ENCODE assay signal across 1 cellular context in genomic region chr22:45934659-45935341, GRCh38.
TF ChIP-seq lines count a peak whose summit lies in the region.

No MANE protein-coding gene starts in this region.

TF ChIP-seq in GM23338, 12 proteins besides CTCF, POLR2A, EP300 and RAD21:
- TF ChIP-seq REST (IDR thresholded peaks at IDR 0.05; ENCODE audit: unreplicated experiment): no peak
- no peak for TF ChIP-seq STAT1 (IDR thresholded peaks at IDR 0.05; ENCODE audit: unreplicated experiment)
- no peak for TF ChIP-seq EZH2 (IDR thresholded peaks at IDR 0.05; ENCODE audit: low read depth, unreplicated experiment)
- TF ChIP-seq EZH2phosphoT487 (IDR thresholded peaks at IDR 0.05; ENCODE audit: unreplicated experiment): no peak
- no peak for TF ChIP-seq ZNF114 (CRISPR knock-in tag; IDR thresholded peaks at IDR 0.05)
- TF ChIP-seq CREB1 (CRISPR knock-in tag; IDR thresholded peaks at IDR 0.05; ENCODE audit: low read depth): no peak
- TF ChIP-seq ETS1 (IDR thresholded peaks at IDR 0.05): no peak
- TF ChIP-seq, protein P1, sequence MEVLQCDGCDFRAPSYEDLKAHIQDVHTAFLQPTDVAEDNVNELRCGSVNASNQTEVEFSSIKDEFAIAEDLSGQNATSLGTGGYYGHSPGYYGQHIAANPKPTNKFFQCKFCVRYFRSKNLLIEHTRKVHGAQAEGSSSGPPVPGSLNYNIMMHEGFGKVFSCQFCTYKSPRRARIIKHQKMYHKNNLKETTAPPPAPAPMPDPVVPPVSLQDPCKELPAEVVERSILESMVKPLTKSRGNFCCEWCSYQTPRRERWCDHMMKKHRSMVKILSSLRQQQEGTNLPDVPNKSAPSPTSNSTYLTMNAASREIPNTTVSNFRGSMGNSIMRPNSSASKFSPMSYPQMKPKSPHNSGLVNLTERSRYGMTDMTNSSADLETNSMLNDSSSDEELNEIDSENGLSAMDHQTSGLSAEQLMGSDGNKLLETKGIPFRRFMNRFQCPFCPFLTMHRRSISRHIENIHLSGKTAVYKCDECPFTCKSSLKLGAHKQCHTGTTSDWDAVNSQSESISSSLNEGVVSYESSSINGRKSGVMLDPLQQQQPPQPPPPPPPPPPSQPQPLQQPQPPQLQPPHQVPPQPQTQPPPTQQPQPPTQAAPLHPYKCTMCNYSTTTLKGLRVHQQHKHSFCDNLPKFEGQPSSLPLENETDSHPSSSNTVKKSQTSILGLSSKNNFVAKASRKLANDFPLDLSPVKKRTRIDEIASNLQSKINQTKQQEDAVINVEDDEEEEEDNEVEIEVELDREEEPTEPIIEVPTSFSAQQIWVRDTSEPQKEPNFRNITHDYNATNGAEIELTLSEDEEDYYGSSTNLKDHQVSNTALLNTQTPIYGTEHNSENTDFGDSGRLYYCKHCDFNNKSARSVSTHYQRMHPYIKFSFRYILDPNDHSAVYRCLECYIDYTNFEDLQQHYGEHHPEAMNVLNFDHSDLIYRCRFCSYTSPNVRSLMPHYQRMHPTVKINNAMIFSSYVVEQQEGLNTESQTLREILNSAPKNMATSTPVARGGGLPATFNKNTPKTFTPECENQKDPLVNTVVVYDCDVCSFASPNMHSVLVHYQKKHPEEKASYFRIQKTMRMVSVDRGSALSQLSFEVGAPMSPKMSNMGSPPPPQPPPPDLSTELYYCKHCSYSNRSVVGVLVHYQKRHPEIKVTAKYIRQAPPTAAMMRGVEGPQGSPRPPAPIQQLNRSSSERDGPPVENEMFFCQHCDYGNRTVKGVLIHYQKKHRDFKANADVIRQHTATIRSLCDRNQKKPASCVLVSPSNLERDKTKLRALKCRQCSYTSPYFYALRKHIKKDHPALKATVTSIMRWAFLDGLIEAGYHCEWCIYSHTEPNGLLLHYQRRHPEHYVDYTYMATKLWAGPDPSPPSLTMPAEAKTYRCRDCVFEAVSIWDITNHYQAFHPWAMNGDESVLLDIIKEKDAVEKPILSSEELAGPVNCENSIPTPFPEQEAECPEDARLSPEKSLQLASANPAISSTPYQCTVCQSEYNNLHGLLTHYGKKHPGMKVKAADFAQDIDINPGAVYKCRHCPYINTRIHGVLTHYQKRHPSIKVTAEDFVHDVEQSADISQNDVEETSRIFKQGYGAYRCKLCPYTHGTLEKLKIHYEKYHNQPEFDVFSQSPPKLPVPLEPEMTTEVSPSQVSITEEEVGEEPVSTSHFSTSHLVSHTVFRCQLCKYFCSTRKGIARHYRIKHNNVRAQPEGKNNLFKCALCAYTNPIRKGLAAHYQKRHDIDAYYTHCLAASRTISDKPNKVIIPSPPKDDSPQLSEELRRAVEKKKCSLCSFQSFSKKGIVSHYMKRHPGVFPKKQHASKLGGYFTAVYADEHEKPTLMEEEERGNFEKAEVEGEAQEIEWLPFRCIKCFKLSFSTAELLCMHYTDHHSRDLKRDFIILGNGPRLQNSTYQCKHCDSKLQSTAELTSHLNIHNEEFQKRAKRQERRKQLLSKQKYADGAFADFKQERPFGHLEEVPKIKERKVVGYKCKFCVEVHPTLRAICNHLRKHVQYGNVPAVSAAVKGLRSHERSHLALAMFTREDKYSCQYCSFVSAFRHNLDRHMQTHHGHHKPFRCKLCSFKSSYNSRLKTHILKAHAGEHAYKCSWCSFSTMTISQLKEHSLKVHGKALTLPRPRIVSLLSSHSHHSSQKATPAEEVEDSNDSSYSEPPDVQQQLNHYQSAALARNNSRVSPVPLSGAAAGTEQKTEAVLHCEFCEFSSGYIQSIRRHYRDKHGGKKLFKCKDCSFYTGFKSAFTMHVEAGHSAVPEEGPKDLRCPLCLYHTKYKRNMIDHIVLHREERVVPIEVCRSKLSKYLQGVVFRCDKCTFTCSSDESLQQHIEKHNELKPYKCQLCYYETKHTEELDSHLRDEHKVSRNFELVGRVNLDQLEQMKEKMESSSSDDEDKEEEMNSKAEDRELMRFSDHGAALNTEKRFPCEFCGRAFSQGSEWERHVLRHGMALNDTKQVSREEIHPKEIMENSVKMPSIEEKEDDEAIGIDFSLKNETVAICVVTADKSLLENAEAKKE (CRISPR knock-in tag; IDR thresholded peaks at IDR 0.05): no peak
- no peak for TF ChIP-seq NANOG (IDR thresholded peaks at IDR 0.05; ENCODE audit: borderline replicate concordance)
- no peak for TF ChIP-seq POLR2AphosphoS5 (IDR thresholded peaks at IDR 0.05; ENCODE audit: low read depth)
- TF ChIP-seq ZNF331 (CRISPR knock-in tag; IDR thresholded peaks at IDR 0.05; ENCODE audit: low read depth): no peak
- TF ChIP-seq JUNB (IDR thresholded peaks at IDR 0.05; ENCODE audit: unreplicated experiment): no peak
